ENCODE assay signal across 1 cellular context in the genomic region with DNA sequence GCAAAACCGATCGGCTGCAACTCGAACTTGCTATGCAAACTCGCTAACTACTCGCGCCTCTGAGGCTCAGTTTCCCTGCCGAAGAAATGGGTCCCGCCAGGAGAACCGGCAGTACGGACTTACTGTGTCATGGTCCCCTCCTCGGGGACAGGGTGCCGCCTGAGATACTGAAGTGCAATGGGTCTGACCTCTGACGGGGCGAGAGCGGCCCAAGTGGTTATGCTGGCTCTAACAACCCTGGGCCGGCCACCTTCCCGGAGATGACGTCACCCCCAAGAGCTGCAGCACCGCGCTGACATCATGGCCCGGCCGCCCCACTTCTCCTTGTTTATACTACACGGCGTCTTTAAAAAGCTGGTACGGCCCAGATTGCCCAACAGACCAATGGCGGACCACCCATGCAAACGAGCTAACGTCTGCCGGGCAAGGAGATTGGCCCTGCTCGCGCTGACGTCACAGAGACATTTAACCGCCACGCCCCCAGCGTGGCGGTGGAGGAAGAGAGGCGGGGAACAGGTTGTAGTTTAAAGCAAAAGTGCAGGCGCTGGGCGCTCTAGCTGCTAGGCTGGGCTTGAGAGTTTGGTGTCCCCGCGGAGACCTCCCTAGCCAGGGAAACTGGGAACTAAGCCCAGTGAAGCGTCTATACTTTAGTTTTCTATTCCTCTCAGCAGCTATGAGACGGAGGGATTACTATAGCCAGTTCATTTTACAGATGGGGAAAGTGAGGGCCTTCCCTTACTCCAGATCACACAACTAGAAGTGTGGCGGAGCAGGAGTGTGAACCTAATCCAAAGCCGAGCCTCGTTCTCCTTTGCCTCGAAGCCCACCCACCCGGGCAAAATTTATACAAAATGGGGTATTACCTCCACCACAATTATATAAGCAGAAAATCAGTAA.
A peak's percentile ranks its signal among the peaks of the same experiment; 100 is the strongest.
TF ChIP-seq lines count a peak whose summit lies in the region.

No MANE protein-coding gene starts in this region.

TF ChIP-seq in HepG2, 621 proteins besides CTCF, POLR2A, EP300 and RAD21 (continued from another document and continues in another):
- TF ChIP-seq PHF5A (CRISPR knock-in tag; IDR thresholded peaks at IDR 0.05; ENCODE audit: low read depth, unreplicated experiment), result no peak
- TF ChIP-seq EHMT2 (IDR thresholded peaks at IDR 0.05; ENCODE audit: borderline replicate concordance, low read depth, low read length), result no peak
- TF ChIP-seq ZFAT (CRISPR knock-in tag; conservative IDR thresholded peaks at IDR 0.05), result no peak
- no peak for TF ChIP-seq ZNF577 (CRISPR knock-in tag; IDR thresholded peaks at IDR 0.05; ENCODE audit: borderline replicate concordance, low read depth)
- no peak for TF ChIP-seq ZNF383 (CRISPR knock-in tag; IDR thresholded peaks at IDR 0.05; ENCODE audit: borderline replicate concordance)
- TF ChIP-seq PRPF4 (IDR thresholded peaks at IDR 0.05; ENCODE audit: low read depth, low read length, poor library complexity, severe bottlenecking), result no peak
- peak; percentile 54 for TF ChIP-seq ZEB1 (IDR thresholded peaks at IDR 0.05; ENCODE audit: insufficient replicate concordance, low read depth)
- TF ChIP-seq, protein P1, sequence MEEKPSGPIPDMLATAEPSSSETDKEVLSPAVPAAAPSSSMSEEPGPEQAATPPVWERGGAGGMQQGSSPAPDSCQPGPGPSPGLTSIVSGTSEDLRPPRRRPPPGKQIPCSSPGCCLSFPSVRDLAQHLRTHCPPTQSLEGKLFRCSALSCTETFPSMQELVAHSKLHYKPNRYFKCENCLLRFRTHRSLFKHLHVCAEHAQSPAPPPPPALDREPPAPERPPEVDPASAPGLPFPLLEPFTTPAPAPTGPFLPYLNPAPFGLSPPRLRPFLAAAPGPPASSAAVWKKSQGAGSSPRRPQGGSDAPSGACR (CRISPR knock-in tag; IDR thresholded peaks at IDR 0.05), result no peak
- TF ChIP-seq ZMYM2 (CRISPR knock-in tag; IDR thresholded peaks at IDR 0.05), result no peak
- no peak for TF ChIP-seq MAZ (IDR thresholded peaks at IDR 0.05; ENCODE audit: borderline replicate concordance, low read depth, low read length)
- no peak; the same call in 1 of the 2 replicates for TF ChIP-seq MAZ (CRISPR knock-in tag; IDR thresholded peaks at IDR 0.05; ENCODE audit: low read depth)
- no peak for TF ChIP-seq ZNF205 (CRISPR knock-in tag; IDR thresholded peaks at IDR 0.05)
- no peak for TF ChIP-seq GTF2F1 (IDR thresholded peaks at IDR 0.05; ENCODE audit: low read length)
- TF ChIP-seq RBFOX2 (IDR thresholded peaks at IDR 0.05; ENCODE audit: low read depth, low read length), result no peak
- TF ChIP-seq, protein P2, sequence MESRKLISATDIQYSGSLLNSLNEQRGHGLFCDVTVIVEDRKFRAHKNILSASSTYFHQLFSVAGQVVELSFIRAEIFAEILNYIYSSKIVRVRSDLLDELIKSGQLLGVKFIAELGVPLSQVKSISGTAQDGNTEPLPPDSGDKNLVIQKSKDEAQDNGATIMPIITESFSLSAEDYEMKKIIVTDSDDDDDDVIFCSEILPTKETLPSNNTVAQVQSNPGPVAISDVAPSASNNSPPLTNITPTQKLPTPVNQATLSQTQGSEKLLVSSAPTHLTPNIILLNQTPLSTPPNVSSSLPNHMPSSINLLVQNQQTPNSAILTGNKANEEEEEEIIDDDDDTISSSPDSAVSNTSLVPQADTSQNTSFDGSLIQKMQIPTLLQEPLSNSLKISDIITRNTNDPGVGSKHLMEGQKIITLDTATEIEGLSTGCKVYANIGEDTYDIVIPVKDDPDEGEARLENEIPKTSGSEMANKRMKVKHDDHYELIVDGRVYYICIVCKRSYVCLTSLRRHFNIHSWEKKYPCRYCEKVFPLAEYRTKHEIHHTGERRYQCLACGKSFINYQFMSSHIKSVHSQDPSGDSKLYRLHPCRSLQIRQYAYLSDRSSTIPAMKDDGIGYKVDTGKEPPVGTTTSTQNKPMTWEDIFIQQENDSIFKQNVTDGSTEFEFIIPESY (CRISPR knock-in tag; IDR thresholded peaks at IDR 0.05), result no peak
- TF ChIP-seq ARNTL (CRISPR knock-in tag; IDR thresholded peaks at IDR 0.05), result no peak
- no peak for TF ChIP-seq PAF1 (CRISPR knock-in tag; IDR thresholded peaks at IDR 0.05)
- TF ChIP-seq, protein P3, sequence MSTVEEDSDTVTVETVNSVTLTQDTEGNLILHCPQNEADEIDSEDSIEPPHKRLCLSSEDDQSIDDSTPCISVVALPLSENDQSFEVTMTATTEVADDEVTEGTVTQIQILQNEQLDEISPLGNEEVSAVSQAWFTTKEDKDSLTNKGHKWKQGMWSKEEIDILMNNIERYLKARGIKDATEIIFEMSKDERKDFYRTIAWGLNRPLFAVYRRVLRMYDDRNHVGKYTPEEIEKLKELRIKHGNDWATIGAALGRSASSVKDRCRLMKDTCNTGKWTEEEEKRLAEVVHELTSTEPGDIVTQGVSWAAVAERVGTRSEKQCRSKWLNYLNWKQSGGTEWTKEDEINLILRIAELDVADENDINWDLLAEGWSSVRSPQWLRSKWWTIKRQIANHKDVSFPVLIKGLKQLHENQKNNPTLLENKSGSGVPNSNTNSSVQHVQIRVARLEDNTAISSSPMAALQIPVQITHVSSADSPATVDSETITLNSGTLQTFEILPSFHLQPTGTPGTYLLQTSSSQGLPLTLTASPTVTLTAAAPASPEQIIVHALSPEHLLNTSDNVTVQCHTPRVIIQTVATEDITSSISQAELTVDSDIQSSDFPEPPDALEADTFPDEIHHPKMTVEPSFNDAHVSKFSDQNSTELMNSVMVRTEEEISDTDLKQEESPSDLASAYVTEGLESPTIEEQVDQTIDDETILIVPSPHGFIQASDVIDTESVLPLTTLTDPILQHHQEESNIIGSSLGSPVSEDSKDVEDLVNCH (CRISPR knock-in tag; IDR thresholded peaks at IDR 0.05), result 0 out of 2 replicates have a peak, but pooled peaks have one; percentile 20
- no peak for TF ChIP-seq ZNF34 (CRISPR knock-in tag; IDR thresholded peaks at IDR 0.05; ENCODE audit: borderline replicate concordance)
- TF ChIP-seq PCBP2 (optimal IDR thresholded peaks at IDR 0.05; ENCODE audit: low read depth, low read length, poor library complexity, severe bottlenecking), result no peak
- TF ChIP-seq, protein P4, sequence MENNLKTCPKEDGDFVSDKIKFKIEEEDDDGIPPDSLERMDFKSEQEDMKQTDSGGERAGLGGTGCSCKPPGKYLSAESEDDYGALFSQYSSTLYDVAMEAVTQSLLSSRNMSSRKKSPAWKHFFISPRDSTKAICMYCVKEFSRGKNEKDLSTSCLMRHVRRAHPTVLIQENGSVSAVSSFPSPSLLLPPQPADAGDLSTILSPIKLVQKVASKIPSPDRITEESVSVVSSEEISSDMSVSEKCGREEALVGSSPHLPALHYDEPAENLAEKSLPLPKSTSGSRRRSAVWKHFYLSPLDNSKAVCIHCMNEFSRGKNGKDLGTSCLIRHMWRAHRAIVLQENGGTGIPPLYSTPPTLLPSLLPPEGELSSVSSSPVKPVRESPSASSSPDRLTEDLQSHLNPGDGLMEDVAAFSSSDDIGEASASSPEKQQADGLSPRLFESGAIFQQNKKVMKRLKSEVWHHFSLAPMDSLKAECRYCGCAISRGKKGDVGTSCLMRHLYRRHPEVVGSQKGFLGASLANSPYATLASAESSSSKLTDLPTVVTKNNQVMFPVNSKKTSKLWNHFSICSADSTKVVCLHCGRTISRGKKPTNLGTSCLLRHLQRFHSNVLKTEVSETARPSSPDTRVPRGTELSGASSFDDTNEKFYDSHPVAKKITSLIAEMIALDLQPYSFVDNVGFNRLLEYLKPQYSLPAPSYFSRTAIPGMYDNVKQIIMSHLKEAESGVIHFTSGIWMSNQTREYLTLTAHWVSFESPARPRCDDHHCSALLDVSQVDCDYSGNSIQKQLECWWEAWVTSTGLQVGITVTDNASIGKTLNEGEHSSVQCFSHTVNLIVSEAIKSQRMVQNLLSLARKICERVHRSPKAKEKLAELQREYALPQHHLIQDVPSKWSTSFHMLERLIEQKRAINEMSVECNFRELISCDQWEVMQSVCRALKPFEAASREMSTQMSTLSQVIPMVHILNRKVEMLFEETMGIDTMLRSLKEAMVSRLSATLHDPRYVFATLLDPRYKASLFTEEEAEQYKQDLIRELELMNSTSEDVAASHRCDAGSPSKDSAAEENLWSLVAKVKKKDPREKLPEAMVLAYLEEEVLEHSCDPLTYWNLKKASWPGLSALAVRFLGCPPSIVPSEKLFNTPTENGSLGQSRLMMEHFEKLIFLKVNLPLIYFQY (CRISPR knock-in tag; IDR thresholded peaks at IDR 0.05; ENCODE audit: borderline replicate concordance), result peak; percentile 27; the same call in 1 of the 2 replicates
- TF ChIP-seq, protein P5, sequence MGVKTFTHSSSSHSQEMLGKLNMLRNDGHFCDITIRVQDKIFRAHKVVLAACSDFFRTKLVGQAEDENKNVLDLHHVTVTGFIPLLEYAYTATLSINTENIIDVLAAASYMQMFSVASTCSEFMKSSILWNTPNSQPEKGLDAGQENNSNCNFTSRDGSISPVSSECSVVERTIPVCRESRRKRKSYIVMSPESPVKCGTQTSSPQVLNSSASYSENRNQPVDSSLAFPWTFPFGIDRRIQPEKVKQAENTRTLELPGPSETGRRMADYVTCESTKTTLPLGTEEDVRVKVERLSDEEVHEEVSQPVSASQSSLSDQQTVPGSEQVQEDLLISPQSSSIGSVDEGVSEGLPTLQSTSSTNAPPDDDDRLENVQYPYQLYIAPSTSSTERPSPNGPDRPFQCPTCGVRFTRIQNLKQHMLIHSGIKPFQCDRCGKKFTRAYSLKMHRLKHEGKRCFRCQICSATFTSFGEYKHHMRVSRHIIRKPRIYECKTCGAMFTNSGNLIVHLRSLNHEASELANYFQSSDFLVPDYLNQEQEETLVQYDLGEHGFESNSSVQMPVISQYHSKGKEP (CRISPR knock-in tag; IDR thresholded peaks at IDR 0.05), result no peak
- peak; percentile 38; the same call in 1 of the 2 replicates for TF ChIP-seq ZBTB20 (CRISPR knock-in tag; IDR thresholded peaks at IDR 0.05; ENCODE audit: borderline replicate concordance, low read depth)
- TF ChIP-seq FOXC1 (CRISPR knock-in tag; IDR thresholded peaks at IDR 0.05; ENCODE audit: borderline replicate concordance), result no peak; the same call in 1 of the 2 replicates
- TF ChIP-seq, protein P6, sequence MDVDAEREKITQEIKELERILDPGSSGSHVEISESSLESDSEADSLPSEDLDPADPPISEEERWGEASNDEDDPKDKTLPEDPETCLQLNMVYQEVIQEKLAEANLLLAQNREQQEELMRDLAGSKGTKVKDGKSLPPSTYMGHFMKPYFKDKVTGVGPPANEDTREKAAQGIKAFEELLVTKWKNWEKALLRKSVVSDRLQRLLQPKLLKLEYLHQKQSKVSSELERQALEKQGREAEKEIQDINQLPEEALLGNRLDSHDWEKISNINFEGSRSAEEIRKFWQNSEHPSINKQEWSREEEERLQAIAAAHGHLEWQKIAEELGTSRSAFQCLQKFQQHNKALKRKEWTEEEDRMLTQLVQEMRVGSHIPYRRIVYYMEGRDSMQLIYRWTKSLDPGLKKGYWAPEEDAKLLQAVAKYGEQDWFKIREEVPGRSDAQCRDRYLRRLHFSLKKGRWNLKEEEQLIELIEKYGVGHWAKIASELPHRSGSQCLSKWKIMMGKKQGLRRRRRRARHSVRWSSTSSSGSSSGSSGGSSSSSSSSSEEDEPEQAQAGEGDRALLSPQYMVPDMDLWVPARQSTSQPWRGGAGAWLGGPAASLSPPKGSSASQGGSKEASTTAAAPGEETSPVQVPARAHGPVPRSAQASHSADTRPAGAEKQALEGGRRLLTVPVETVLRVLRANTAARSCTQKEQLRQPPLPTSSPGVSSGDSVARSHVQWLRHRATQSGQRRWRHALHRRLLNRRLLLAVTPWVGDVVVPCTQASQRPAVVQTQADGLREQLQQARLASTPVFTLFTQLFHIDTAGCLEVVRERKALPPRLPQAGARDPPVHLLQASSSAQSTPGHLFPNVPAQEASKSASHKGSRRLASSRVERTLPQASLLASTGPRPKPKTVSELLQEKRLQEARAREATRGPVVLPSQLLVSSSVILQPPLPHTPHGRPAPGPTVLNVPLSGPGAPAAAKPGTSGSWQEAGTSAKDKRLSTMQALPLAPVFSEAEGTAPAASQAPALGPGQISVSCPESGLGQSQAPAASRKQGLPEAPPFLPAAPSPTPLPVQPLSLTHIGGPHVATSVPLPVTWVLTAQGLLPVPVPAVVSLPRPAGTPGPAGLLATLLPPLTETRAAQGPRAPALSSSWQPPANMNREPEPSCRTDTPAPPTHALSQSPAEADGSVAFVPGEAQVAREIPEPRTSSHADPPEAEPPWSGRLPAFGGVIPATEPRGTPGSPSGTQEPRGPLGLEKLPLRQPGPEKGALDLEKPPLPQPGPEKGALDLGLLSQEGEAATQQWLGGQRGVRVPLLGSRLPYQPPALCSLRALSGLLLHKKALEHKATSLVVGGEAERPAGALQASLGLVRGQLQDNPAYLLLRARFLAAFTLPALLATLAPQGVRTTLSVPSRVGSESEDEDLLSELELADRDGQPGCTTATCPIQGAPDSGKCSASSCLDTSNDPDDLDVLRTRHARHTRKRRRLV (CRISPR knock-in tag; IDR thresholded peaks at IDR 0.05), result peak; percentile 74
- TF ChIP-seq KDM5A (IDR thresholded peaks at IDR 0.05; ENCODE audit: borderline replicate concordance, low read length), result peak; percentile 70; the same call in 1 of the 2 replicates
- TF ChIP-seq ARID2 (CRISPR knock-in tag; IDR thresholded peaks at IDR 0.05; ENCODE audit: borderline replicate concordance), result no peak
- no peak for TF ChIP-seq ZSCAN12 (CRISPR knock-in tag; IDR thresholded peaks at IDR 0.05)
- TF ChIP-seq, protein P7, sequence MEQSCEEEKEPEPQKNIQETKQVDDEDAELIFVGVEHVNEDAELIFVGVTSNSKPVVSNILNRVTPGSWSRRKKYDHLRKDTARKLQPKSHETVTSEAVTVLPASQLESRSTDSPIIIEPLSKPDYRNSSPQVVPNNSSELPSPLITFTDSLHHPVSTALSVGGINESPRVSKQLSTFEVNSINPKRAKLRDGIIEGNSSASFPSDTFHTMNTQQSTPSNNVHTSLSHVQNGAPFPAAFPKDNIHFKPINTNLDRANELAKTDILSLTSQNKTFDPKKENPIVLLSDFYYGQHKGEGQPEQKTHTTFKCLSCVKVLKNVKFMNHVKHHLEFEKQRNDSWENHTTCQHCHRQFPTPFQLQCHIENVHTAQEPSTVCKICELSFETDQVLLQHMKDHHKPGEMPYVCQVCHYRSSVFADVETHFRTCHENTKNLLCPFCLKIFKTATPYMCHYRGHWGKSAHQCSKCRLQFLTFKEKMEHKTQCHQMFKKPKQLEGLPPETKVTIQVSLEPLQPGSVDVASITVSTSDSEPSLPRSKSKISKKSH (CRISPR knock-in tag; IDR thresholded peaks at IDR 0.05; ENCODE audit: borderline replicate concordance), result no peak; the same call in 1 of the 2 replicates
- no peak for TF ChIP-seq RNF2 (conservative IDR thresholded peaks at IDR 0.05; ENCODE audit: low read depth)
- TF ChIP-seq, protein P8, sequence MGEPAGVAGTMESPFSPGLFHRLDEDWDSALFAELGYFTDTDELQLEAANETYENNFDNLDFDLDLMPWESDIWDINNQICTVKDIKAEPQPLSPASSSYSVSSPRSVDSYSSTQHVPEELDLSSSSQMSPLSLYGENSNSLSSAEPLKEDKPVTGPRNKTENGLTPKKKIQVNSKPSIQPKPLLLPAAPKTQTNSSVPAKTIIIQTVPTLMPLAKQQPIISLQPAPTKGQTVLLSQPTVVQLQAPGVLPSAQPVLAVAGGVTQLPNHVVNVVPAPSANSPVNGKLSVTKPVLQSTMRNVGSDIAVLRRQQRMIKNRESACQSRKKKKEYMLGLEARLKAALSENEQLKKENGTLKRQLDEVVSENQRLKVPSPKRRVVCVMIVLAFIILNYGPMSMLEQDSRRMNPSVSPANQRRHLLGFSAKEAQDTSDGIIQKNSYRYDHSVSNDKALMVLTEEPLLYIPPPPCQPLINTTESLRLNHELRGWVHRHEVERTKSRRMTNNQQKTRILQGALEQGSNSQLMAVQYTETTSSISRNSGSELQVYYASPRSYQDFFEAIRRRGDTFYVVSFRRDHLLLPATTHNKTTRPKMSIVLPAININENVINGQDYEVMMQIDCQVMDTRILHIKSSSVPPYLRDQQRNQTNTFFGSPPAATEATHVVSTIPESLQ (CRISPR knock-in tag; conservative IDR thresholded peaks at IDR 0.05), result no peak
- TF ChIP-seq CC2D1A (CRISPR knock-in tag; IDR thresholded peaks at IDR 0.05), result no peak
- TF ChIP-seq NKX3-1 (CRISPR knock-in tag; IDR thresholded peaks at IDR 0.05), result no peak; the same call in 1 of the 2 replicates
- TF ChIP-seq TCF12 (IDR thresholded peaks at IDR 0.05), result no peak
- TF ChIP-seq TCF12 (CRISPR knock-in tag; IDR thresholded peaks at IDR 0.05), result no peak
- 0 out of 2 replicates have a peak, but pooled peaks have one; percentile 10 for TF ChIP-seq ETV5 (CRISPR knock-in tag; IDR thresholded peaks at IDR 0.05; ENCODE audit: borderline replicate concordance)
